Comparison of ENCODE assay signal across 8 cellular contexts in the genomic region with DNA sequence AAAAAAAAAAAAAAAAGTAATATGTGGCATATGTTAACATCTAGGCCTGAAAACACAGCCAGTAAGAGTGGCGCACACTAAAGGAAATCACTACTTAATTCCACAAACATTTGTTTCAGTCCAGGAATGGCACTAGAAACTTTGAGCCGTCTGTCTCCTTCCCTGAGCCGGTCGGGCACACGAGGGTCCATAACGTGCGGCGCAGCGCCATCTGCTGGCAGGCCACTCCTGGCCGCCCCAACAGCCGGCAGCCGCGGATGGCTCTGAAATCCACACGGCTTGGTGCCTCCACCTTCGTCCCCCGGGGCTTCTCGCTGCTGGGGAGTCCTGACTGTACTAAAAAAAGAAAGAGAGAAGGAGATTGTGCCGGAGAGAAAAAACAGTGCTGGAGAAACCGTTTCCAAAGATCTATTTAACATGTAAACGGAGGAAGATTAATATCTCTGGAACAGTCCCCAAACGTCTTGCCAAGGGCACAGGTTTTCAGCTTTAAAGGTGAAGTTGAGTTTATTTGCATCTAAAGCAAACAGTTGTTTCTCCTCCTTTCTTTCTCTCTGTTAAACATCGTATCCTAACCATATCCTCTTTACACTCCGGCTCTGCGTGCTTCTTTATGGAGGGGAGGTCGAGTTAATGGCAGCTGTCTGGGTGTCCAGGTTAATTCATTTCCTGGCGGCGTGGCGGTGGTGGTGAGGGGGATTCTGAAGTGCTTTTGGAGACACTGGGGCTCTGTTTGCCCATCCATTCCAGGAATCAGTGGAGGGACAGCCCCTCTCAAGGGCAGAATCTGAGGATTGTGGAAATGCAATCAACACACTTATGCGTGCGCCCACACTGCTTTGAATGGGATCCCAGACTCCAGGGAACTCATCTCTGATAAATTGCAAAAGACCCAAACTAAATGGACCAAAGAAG.
A peak's percentile ranks its signal among the peaks of the same experiment; 100 is the strongest.
DNase-seq lines count a peak whose midpoint lies in the region; ATAC-seq and TF ChIP-seq lines count a peak whose summit lies in the region.

No MANE protein-coding gene starts in this region.

- peak; percentile 72 for DNase-seq in NK-92 treated with Interleukin-12 subunit alpha and Interleukin-12 subunit beta, amount 100 ng/mL, for 24 hours (lab: John Stamatoyannopoulos, UW)
- DNase-seq in NK-92 (lab: John Stamatoyannopoulos, UW; ENCODE audit: unreplicated experiment), result no peak
- DNase-seq in HCT116 (ENCODE audit: low read depth, low spot score), result no peak
- DNase-seq in M059J (ENCODE audit: low read depth), result peak; percentile 74
- peak; percentile 74 to 75 for DNase-seq in SJSA1 (ENCODE audit: low read depth in 1 of 2, low spot score in 2 of 2)
- DNase-seq in brain microvascular endothelial cell, result peak; percentile 43
- peak; percentile 86 for DNase-seq in inferior parietal cortex (ENCODE audit: extremely low spot score)
- peak; percentile 51 for DNase-seq in stimulated activated CD4-positive, alpha-beta T cell treated with anti-CD3 and anti-CD28 coated beads, Interleukin-1b, Interleukin-23, amount 100 ng/mL, for 48 hours

- H3K9ac ChIP-seq in HCT116 (ENCODE audit: low read length), result no peak overlapping the region

- intact Hi-C loops in HCT116 (cut with micrococcal nuclease), result no loop called here

- H3K27me3 ChIP-seq in HCT116 (ENCODE audit: insufficient read depth, low read length), result no peaks in the 10 kb centered on the region
- peaks cover 5% of the 10 kb centered on the region; the same call in 1 of the 2 replicates for H3K27me3 ChIP-seq in SJSA1 (replicated peaks)
- no peaks in the 10 kb centered on the region for H3K27me3 ChIP-seq in brain microvascular endothelial cell (replicated peaks)

- peak; percentile 24; the same call in 1 of the 2 replicates for TF ChIP-seq RAD21 in HCT116 (IDR thresholded peaks at IDR 0.05; ENCODE audit: low read depth)

- no peak overlapping the region for H2AFZ ChIP-seq in HCT116 (ENCODE audit: low read depth, low read length, poor library complexity, severe bottlenecking)

- CTCF ChIA-PET in HCT116 (lab: Charles Lee), result no interaction called here

- POLR2A ChIA-PET in HCT116 (lab: Charles Lee), result no interaction called here

- in situ Hi-C loops in brain microvascular endothelial cell (cut with HindIII; ENCODE audit: low pct_ligation_motif_present, low sequenced_read_pairs), result loop anchor here (25.0 kb wide), 1 partner anchor 475 kb away; no protein-coding TSS in a partner anchor

- H3K27ac ChIP-seq in HCT116 (ENCODE audit: low read depth, low read length) (no peak overlapping the region), SJSA1 (no peak overlapping the region), brain microvascular endothelial cell (no peak overlapping the region)

- RAD21 ChIA-PET in HCT116 (lab: Charles Lee; ENCODE audit: low non-redundant PET in 1 of 2, low total read pairs in 2 of 2, uncharacterized antibody in 2 of 2, unreplicated experiment in 2 of 2), result no interaction called here

- no TSS peak for BruUV-seq in HCT116 (replicated peaks; lab: Mats Ljungman, UMichigan)

- H3K4me1 ChIP-seq in HCT116 (ENCODE audit: control insufficient read depth in 1 of 2, insufficient read depth in 2 of 2, low read length in 2 of 2) (no peaks in the 10 kb centered on the region), SJSA1 (replicated peaks) (no peaks in the 10 kb centered on the region; the same call in 1 of the 2 replicates)

- no peak overlapping the region for H3K4me2 ChIP-seq in HCT116 (ENCODE audit: low read length)

- H3K9me3 ChIP-seq in HCT116 (ENCODE audit: control insufficient read depth in 1 of 2, insufficient read depth in 1 of 2, low read depth in 1 of 2, low read length in 2 of 2) (peaks cover 0 to 3% of the 10 kb centered on the region in 2 experiments; a peak in 2 of 4 replicates), SJSA1 (replicated peaks) (no peaks in the 10 kb centered on the region)

- H3K4me3 ChIP-seq in HCT116 (replicated peaks in 1 of 2; ENCODE audit: low read depth in 1 of 2, low read length in 2 of 2) (no peak overlapping the region), SJSA1 (no peak overlapping the region), brain microvascular endothelial cell (ENCODE audit: low read depth, low read length) (no peak overlapping the region)

- no peaks in the 10 kb centered on the region for H3K9me2 ChIP-seq in HCT116 (ENCODE audit: insufficient read depth)

- H3K36me3 ChIP-seq in HCT116 (ENCODE audit: control insufficient read depth in 1 of 2, insufficient read depth in 2 of 2, low read length in 2 of 2), result no peaks in the 10 kb centered on the region
- no peaks in the 10 kb centered on the region for H3K36me3 ChIP-seq in SJSA1
- H3K36me3 ChIP-seq in brain microvascular endothelial cell (replicated peaks), result no peaks in the 10 kb centered on the region

- ATAC-seq in HCT116, result peak; percentile 67; the same call in 1 of the 2 replicates

- no peaks in the 10 kb centered on the region for H3K79me2 ChIP-seq in HCT116 (ENCODE audit: insufficient read depth, low read length)

- TF ChIP-seq CTCF in HCT116 (IDR thresholded peaks at IDR 0.05 in 2 of 3, conservative IDR thresholded peaks at IDR 0.05 in 1 of 3; ENCODE audit: borderline replicate concordance in 1 of 3, insufficient read depth in 1 of 3, low read depth in 2 of 3, low read length in 2 of 3), result peak in 2 of 3 experiments; percentile 60 to 72; a peak in 4 of 6 replicates
- peak; percentile 94 for TF ChIP-seq CTCF in brain microvascular endothelial cell (IDR thresholded peaks at IDR 0.05; ENCODE audit: low read depth, low read length, missing control alignments)

- no peak for TF ChIP-seq POLR2A in HCT116 (IDR thresholded peaks at IDR 0.05; ENCODE audit: borderline replicate concordance, extremely low read depth, insufficient read depth, insufficient read length)

- H4K20me1 ChIP-seq in HCT116 (ENCODE audit: insufficient read depth), result no peaks in the 10 kb centered on the region

TF ChIP-seq in HCT116, 20 proteins besides CTCF, POLR2A, EP300 and RAD21:
- TF ChIP-seq POLR2AphosphoS5 (IDR thresholded peaks at IDR 0.05; ENCODE audit: low read depth, low read length) (no peak), MAX (IDR thresholded peaks at IDR 0.05) (no peak), ATF3 (IDR thresholded peaks at IDR 0.05) (no peak), SRF (IDR thresholded peaks at IDR 0.05; ENCODE audit: low read depth) (no peak), TCF7L2 (IDR thresholded peaks at IDR 0.05; ENCODE audit: borderline replicate concordance, extremely low read depth, insufficient read depth, insufficient read length) (no peak), EZH2phosphoT487 (IDR thresholded peaks at IDR 0.05; ENCODE audit: borderline replicate concordance) (no peak), ELF1 (IDR thresholded peaks at IDR 0.05; ENCODE audit: borderline replicate concordance, low read depth) (no peak), EGR1 (IDR thresholded peaks at IDR 0.05; ENCODE audit: low read depth) (no peak), ZNF274 (IDR thresholded peaks at IDR 0.05; ENCODE audit: low read depth, low read length) (no peak), FOSL1 (IDR thresholded peaks at IDR 0.05; ENCODE audit: low read depth) (no peak), CEBPB (IDR thresholded peaks at IDR 0.05; ENCODE audit: low read depth) (no peak), JUND (IDR thresholded peaks at IDR 0.05) (no peak), YY1 (IDR thresholded peaks at IDR 0.05; ENCODE audit: extremely low read depth, insufficient replicate concordance, low read depth, low read length) (no peak), SP1 (IDR thresholded peaks at IDR 0.05; ENCODE audit: low read depth) (no peak), ZFX (IDR thresholded peaks at IDR 0.05) (no peak), SIN3A (IDR thresholded peaks at IDR 0.05; ENCODE audit: low read depth) (no peak), CBX3 (IDR thresholded peaks at IDR 0.05; ENCODE audit: low read depth) (no peak)
- TF ChIP-seq, protein P1, sequence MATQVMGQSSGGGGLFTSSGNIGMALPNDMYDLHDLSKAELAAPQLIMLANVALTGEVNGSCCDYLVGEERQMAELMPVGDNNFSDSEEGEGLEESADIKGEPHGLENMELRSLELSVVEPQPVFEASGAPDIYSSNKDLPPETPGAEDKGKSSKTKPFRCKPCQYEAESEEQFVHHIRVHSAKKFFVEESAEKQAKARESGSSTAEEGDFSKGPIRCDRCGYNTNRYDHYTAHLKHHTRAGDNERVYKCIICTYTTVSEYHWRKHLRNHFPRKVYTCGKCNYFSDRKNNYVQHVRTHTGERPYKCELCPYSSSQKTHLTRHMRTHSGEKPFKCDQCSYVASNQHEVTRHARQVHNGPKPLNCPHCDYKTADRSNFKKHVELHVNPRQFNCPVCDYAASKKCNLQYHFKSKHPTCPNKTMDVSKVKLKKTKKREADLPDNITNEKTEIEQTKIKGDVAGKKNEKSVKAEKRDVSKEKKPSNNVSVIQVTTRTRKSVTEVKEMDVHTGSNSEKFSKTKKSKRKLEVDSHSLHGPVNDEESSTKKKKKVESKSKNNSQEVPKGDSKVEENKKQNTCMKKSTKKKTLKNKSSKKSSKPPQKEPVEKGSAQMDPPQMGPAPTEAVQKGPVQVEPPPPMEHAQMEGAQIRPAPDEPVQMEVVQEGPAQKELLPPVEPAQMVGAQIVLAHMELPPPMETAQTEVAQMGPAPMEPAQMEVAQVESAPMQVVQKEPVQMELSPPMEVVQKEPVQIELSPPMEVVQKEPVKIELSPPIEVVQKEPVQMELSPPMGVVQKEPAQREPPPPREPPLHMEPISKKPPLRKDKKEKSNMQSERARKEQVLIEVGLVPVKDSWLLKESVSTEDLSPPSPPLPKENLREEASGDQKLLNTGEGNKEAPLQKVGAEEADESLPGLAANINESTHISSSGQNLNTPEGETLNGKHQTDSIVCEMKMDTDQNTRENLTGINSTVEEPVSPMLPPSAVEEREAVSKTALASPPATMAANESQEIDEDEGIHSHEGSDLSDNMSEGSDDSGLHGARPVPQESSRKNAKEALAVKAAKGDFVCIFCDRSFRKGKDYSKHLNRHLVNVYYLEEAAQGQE (IDR thresholded peaks at IDR 0.05; ENCODE audit: low read depth), result no peak

Comparison
In these comparisons a context has a peak if more than half of its experiments do, and no peak if none do; other contexts are left out.
1. DNase-seq: peak in NK-92 treated with Interleukin-12 subunit alpha and Interleukin-12 subunit beta, amount 100 ng/mL, for 24 hours (single experiment), M059J (single experiment), SJSA1 (2 of 2), brain microvascular endothelial cell (single experiment), inferior parietal cortex (single experiment) and stimulated activated CD4-positive, alpha-beta T cell treated with anti-CD3 and anti-CD28 coated beads, Interleukin-1b, Interleukin-23, amount 100 ng/mL, for 48 hours (single experiment); none in NK-92 (single experiment) and HCT116 (single experiment).